Comparison of ENCODE assay signal across 25 cellular contexts in genomic region chr20:58463231-58463630, GRCh38. TPM values are rescaled to one million over a fixed set of nuclear protein-coding genes. Genes with fewer than 3 reads are reported as not detected.
"Had no signal": no experiment of that assay in that cellular context is flagged by ENCODE, and none has a peak within 500 bp of the region (broad histone marks: within the 10 kb centered on the region; RNA-seq: fewer than 3 reads in every experiment).

No MANE protein-coding gene starts in this region.

- H2AFZ ChIP-seq: neural progenitor cell had no signal

- H3K27ac ChIP-seq: ascending aorta, esophagus muscularis mucosa, lower lobe of right lung, neural progenitor cell, transverse colon, vagina, VCaP had no signal

- H3K4me3 ChIP-seq: ascending aorta, esophagus muscularis mucosa, lower lobe of right lung, neural progenitor cell, transverse colon, vagina had no signal

- H3K9me3 ChIP-seq: ascending aorta, esophagus muscularis mucosa, lower lobe of right lung, transverse colon, vagina had no signal

- H3K4me1 ChIP-seq: ascending aorta, lower lobe of right lung, vagina had no signal

- DNase-seq: activated CD4-positive, alpha-beta T cell treated with anti-CD3 and anti-CD28 coated beads for 1 hour; activated CD8-positive, alpha-beta memory T cell treated with anti-CD3 and anti-CD28 coated beads for 24 hours; activated CD8-positive, alpha-beta memory T cell treated with anti-CD3 and anti-CD28 coated beads, Interleukin-2, amount 50 U/mL, for 4 hours; activated T-cell treated with anti-CD3 and anti-CD28 coated beads, Interleukin-2, amount 50 U/mL, for 24 hours; central memory CD4-positive, alpha-beta T cell; effector memory CD4-positive, alpha-beta T cell; kidney; lower lobe of right lung; naive thymus-derived CD4-positive, alpha-beta T cell; small intestine; stimulated activated CD4-positive, alpha-beta T cell treated with anti-CD3 and anti-CD28 coated beads, Interleukin-15, amount 100 ng/mL, for 24 hours; stimulated activated CD8-positive, alpha-beta memory T cell treated with anti-CD3 and anti-CD28 coated beads, Interleukin-4, amount 100 ng/mL, for 48 hours; stimulated activated naive B cell treated with anti-CD40 and anti-IgM and Interleukin-4, amounts not matched to agents 10 μg/mL and 1 μg/mL and 100 μg/mL, for 72 hours; transverse colon had no signal

- H3K9ac ChIP-seq: neural progenitor cell had no signal

- H3K27me3 ChIP-seq: ascending aorta, esophagus muscularis mucosa, neural progenitor cell, vagina had no signal

- H3K36me3 ChIP-seq: esophagus muscularis mucosa, lower lobe of right lung, neural progenitor cell, transverse colon, vagina had no signal

- H3K4me2 ChIP-seq: neural progenitor cell had no signal

- FAIRE-seq: endothelial cell of umbilical vein, kidney, small intestine had no signal

RNA-seq across cellular contexts. Expression of gene APCDD1L, which starts 52.0 kb away (rescaled TPM):
- total RNA-seq: activated naive CD4-positive, alpha-beta T cell treated with anti-CD3 and anti-CD28 coated beads, Interleukin-2, amount 50 U/mL, for 72 hours; activated T-helper 17 cell treated with anti-CD3 and anti-CD28 coated beads, Interleukin-2, amount 50 U/mL, for 72 hours; dermis microvascular lymphatic vessel endothelial cell; lower lobe of right lung; mesenteric fat pad; naive thymus-derived CD4-positive, alpha-beta T cell; temporal lobe had no signal
